In the genomic region with DNA sequence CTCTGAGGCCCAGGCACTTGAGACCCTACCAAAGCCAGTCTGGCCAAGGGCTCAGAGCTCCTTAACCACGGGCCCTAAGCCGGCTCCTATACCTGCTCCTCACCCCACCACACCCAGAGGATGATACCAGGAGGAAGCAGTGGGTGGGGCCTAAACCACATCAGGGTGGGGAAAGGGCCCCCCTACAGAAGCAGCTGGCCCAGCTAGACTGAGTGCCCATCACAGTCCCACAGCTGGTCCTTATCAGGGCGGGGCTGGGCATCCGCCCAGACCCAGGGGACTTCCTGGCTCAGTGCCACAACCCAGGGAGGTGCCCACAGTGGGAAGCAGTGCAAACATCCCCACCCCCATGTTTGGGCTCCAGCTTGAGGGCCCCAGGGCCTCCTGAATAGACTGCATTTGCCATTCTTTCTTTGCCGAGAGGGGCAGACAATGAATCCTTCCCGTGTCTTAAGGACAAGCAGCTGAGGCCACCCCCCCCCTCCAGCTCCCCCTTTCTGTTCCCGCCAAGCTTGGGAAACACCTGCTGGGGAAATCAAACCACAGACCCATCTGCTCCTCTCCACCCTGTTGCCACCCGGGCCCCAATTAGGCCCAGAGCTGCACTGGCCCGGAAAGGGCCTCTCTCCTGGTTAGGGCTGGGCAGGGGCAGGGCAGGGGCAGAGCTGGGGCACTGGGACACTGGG, we compare ENCODE assay signal across 9 cellular contexts. TPM values are rescaled to one million over a fixed set of nuclear protein-coding genes. Genes with fewer than 3 reads are reported as not detected.
A peak's percentile ranks its signal among the peaks of the same experiment; 100 is the strongest.
DNase-seq lines count a peak whose midpoint lies in the region; ATAC-seq and TF ChIP-seq lines count a peak whose summit lies in the region.
"Had no signal": no experiment of that assay in that cellular context is flagged by ENCODE, and none has a peak within 500 bp of the region (broad histone marks: within the 10 kb centered on the region; RNA-seq: fewer than 3 reads in every experiment).

No MANE protein-coding gene starts in this region.

- H3K36me3 ChIP-seq in heart right ventricle: peaks cover 0 to 5% (median 0%) of the 10 kb centered on the region in 9 donors

- TF ChIP-seq CTCF in heart right ventricle (IDR thresholded peaks at IDR 0.05): no peak

- H3K27ac ChIP-seq in heart right ventricle: peak overlapping the region in 1 of 10 donors; percentile 85

- no peak for DNase-seq in activated T-cell treated with anti-CD3 and anti-CD28 coated beads, Interleukin-2, amount 50 U/mL, for 24 hours
- DNase-seq in activated T-cell treated with anti-CD3 and anti-CD28 coated beads for 4 hours: no peak
- DNase-seq in NCI-H2171 treated with DMSO at 0.1 percent for 48 hours (lab: John Stamatoyannopoulos, UW): peak; percentile 91
- peak; percentile 12 for DNase-seq in activated T-helper 1 cell treated with anti-CD3 and anti-CD28 coated beads, Interleukin-12 subunit alpha, Interleukin-12 subunit beta, Interleukin-2, Interleukin-4 antibody, amounts not matched to agents 30 ng/mL and 10 ng/mL and 1 ng/mL, durations not matched to agents 14 hours and 24 hours and 36 hours (ENCODE audit: low spot score)
- no peak for DNase-seq in stimulated activated effector memory CD8-positive, alpha-beta T cell treated with anti-CD3 and anti-CD28 coated beads, Interleukin-12 subunit alpha, Interleukin-12 subunit beta, amount 100 ng/mL, for 72 hours (ENCODE audit: low spot score in 2 of 2)
- DNase-seq in GOT3 (lab: John Stamatoyannopoulos, UW): no peak
- DNase-seq in heart right ventricle: no peak
- DNase-seq: Calu3 had no signal

- H3K27me3 Mint-ChIP-seq in activated T-cell treated with anti-CD3 and anti-CD28 coated beads, Interleukin-2, amount 50 U/mL, for 24 hours: no peaks in the 10 kb centered on the region
- no peaks in the 10 kb centered on the region for H3K27me3 Mint-ChIP-seq in activated T-helper 1 cell treated with anti-CD3 and anti-CD28 coated beads, Interleukin-12 subunit alpha, Interleukin-12 subunit beta, Interleukin-2, Interleukin-4 antibody, amounts not matched to agents 30 ng/mL and 10 ng/mL and 1 ng/mL, durations not matched to agents 14 hours and 24 hours and 36 hours (ENCODE audit: insufficient read depth)

- H3K36me3 Mint-ChIP-seq in activated T-cell treated with anti-CD3 and anti-CD28 coated beads, Interleukin-2, amount 50 U/mL, for 24 hours (ENCODE audit: low read depth): peaks cover 76% of the 10 kb centered on the region
- H3K36me3 Mint-ChIP-seq in activated T-helper 1 cell treated with anti-CD3 and anti-CD28 coated beads, Interleukin-12 subunit alpha, Interleukin-12 subunit beta, Interleukin-2, Interleukin-4 antibody, amounts not matched to agents 30 ng/mL and 10 ng/mL and 1 ng/mL, durations not matched to agents 14 hours and 24 hours and 36 hours (ENCODE audit: low read depth): peaks cover 20% of the 10 kb centered on the region
- peaks cover 61% of the 10 kb centered on the region for H3K36me3 Mint-ChIP-seq in stimulated activated effector memory CD8-positive, alpha-beta T cell treated with anti-CD3 and anti-CD28 coated beads, Interleukin-12 subunit alpha, Interleukin-12 subunit beta, amount 100 ng/mL, for 72 hours

- peaks cover 67% of the 10 kb centered on the region for H3K4me1 Mint-ChIP-seq in activated T-cell treated with anti-CD3 and anti-CD28 coated beads, Interleukin-2, amount 50 U/mL, for 24 hours (ENCODE audit: low read depth)
- H3K4me1 Mint-ChIP-seq in activated T-helper 1 cell treated with anti-CD3 and anti-CD28 coated beads, Interleukin-12 subunit alpha, Interleukin-12 subunit beta, Interleukin-2, Interleukin-4 antibody, amounts not matched to agents 30 ng/mL and 10 ng/mL and 1 ng/mL, durations not matched to agents 14 hours and 24 hours and 36 hours (ENCODE audit: low read depth): peaks cover 67% of the 10 kb centered on the region
- H3K4me1 Mint-ChIP-seq in stimulated activated effector memory CD8-positive, alpha-beta T cell treated with anti-CD3 and anti-CD28 coated beads, Interleukin-12 subunit alpha, Interleukin-12 subunit beta, amount 100 ng/mL, for 72 hours: peaks cover 79% of the 10 kb centered on the region

- H3K27me3 ChIP-seq in heart right ventricle: peaks cover 0 to 6% (median 0%) of the 10 kb centered on the region in 7 donors

- peaks cover 0 to 77% (median 13%) of the 10 kb centered on the region in 9 donors for H3K4me1 ChIP-seq in heart right ventricle

- H3K4me3 ChIP-seq in heart right ventricle: no peak overlapping the region

- peak; percentile 3 for ATAC-seq in stimulated activated effector memory CD8-positive, alpha-beta T cell treated with anti-CD3 and anti-CD28 coated beads, Interleukin-12 subunit alpha, Interleukin-12 subunit beta, amount 100 ng/mL, for 72 hours
- ATAC-seq in GM18517 (IDR thresholded peaks at IDR 0.05; ENCODE audit: unreplicated experiment) (no peak), heart right ventricle (no peak)

- no peaks in the 10 kb centered on the region for H3K9me3 Mint-ChIP-seq in activated T-cell treated with anti-CD3 and anti-CD28 coated beads, Interleukin-2, amount 50 U/mL, for 24 hours
- no peaks in the 10 kb centered on the region for H3K9me3 Mint-ChIP-seq in activated T-helper 1 cell treated with anti-CD3 and anti-CD28 coated beads, Interleukin-12 subunit alpha, Interleukin-12 subunit beta, Interleukin-2, Interleukin-4 antibody, amounts not matched to agents 30 ng/mL and 10 ng/mL and 1 ng/mL, durations not matched to agents 14 hours and 24 hours and 36 hours
- no peaks in the 10 kb centered on the region for H3K9me3 Mint-ChIP-seq in stimulated activated effector memory CD8-positive, alpha-beta T cell treated with anti-CD3 and anti-CD28 coated beads, Interleukin-12 subunit alpha, Interleukin-12 subunit beta, amount 100 ng/mL, for 72 hours

- H3K4me3 Mint-ChIP-seq in activated T-cell treated with anti-CD3 and anti-CD28 coated beads, Interleukin-2, amount 50 U/mL, for 24 hours: no peak overlapping the region
- H3K4me3 Mint-ChIP-seq in activated T-helper 1 cell treated with anti-CD3 and anti-CD28 coated beads, Interleukin-12 subunit alpha, Interleukin-12 subunit beta, Interleukin-2, Interleukin-4 antibody, amounts not matched to agents 30 ng/mL and 10 ng/mL and 1 ng/mL, durations not matched to agents 14 hours and 24 hours and 36 hours: peak overlapping the region; percentile 70
- H3K4me3 Mint-ChIP-seq in stimulated activated effector memory CD8-positive, alpha-beta T cell treated with anti-CD3 and anti-CD28 coated beads, Interleukin-12 subunit alpha, Interleukin-12 subunit beta, amount 100 ng/mL, for 72 hours: peak overlapping the region; percentile 58

- WGBS in heart right ventricle, 2 donors: 54 to 59% methylated on average over 9 of the region's 9 CpGs

- H3K27ac Mint-ChIP-seq in activated T-cell treated with anti-CD3 and anti-CD28 coated beads, Interleukin-2, amount 50 U/mL, for 24 hours: peak overlapping the region; percentile 75
- peak overlapping the region; percentile 89 for H3K27ac Mint-ChIP-seq in activated T-helper 1 cell treated with anti-CD3 and anti-CD28 coated beads, Interleukin-12 subunit alpha, Interleukin-12 subunit beta, Interleukin-2, Interleukin-4 antibody, amounts not matched to agents 30 ng/mL and 10 ng/mL and 1 ng/mL, durations not matched to agents 14 hours and 24 hours and 36 hours
- H3K27ac Mint-ChIP-seq in stimulated activated effector memory CD8-positive, alpha-beta T cell treated with anti-CD3 and anti-CD28 coated beads, Interleukin-12 subunit alpha, Interleukin-12 subunit beta, amount 100 ng/mL, for 72 hours: peak overlapping the region; percentile 95

- H3K9me3 ChIP-seq in heart right ventricle: no peaks in the 10 kb centered on the region

- intact Hi-C loops in activated T-helper 1 cell treated with anti-CD3 and anti-CD28 coated beads, Interleukin-12 subunit alpha, Interleukin-12 subunit beta, Interleukin-2, Interleukin-4 antibody, amounts not matched to agents 30 ng/mL and 10 ng/mL and 1 ng/mL, durations not matched to agents 14 hours and 24 hours and 36 hours (cut with micrococcal nuclease): loop anchor here (10.0 kb wide), 1 partner anchor 410 kb away; no protein-coding TSS in a partner anchor
- intact Hi-C loops in heart right ventricle (cut with DNase I): no loop called here

RNA-seq across cellular contexts. Expression of a gene that starts 6.2 kb away (rescaled TPM):
- total RNA-seq in activated T-helper 1 cell treated with anti-CD3 and anti-CD28 coated beads, Interleukin-12 subunit alpha, Interleukin-12 subunit beta, Interleukin-2, Interleukin-4 antibody, amounts not matched to agents 30 ng/mL and 10 ng/mL and 1 ng/mL, durations not matched to agents 14 hours and 24 hours and 36 hours: 32.0 and 33.5 TPM in 2 replicates
- total RNA-seq in heart right ventricle: 1 to 10 TPM in 1 of 10 donors, under 1 TPM in 8, not detected in 1; 0.04 to 2.3 (median 0.17) TPM
- under 1 TPM in 1 of 2 donors, not detected in 1; 0.06 TPM for polyA plus RNA-seq in heart right ventricle

RNA-seq across cellular contexts. Expression of a gene that starts 34.4 kb away (rescaled TPM):
- total RNA-seq in activated T-helper 1 cell treated with anti-CD3 and anti-CD28 coated beads, Interleukin-12 subunit alpha, Interleukin-12 subunit beta, Interleukin-2, Interleukin-4 antibody, amounts not matched to agents 30 ng/mL and 10 ng/mL and 1 ng/mL, durations not matched to agents 14 hours and 24 hours and 36 hours: 20.8 and 22.9 TPM in 2 replicates
- 100 to 1,000 TPM in 3 of 10 donors, 10 to 100 TPM in 7; 44.7 to 148 (median 83.4) TPM for total RNA-seq in heart right ventricle
- polyA plus RNA-seq in heart right ventricle: 100 to 1,000 TPM in 1 of 2 donors, 10 to 100 TPM in 1; 73.6 to 217 TPM

RNA-seq across cellular contexts. Expression of a gene that starts 40.9 kb away (rescaled TPM):
- not detected in 2 replicates for total RNA-seq in activated T-helper 1 cell treated with anti-CD3 and anti-CD28 coated beads, Interleukin-12 subunit alpha, Interleukin-12 subunit beta, Interleukin-2, Interleukin-4 antibody, amounts not matched to agents 30 ng/mL and 10 ng/mL and 1 ng/mL, durations not matched to agents 14 hours and 24 hours and 36 hours
- 10 to 100 TPM; 15.5 to 58.4 (median 30.4) TPM for total RNA-seq in heart right ventricle
- 10 to 100 TPM; 22.9 to 58.2 TPM for polyA plus RNA-seq in heart right ventricle

Comparison
In these comparisons a context has a peak if more than half of its experiments do, and no peak if none do; other contexts are left out.
1. DNase-seq: peak in NCI-H2171 treated with DMSO at 0.1 percent for 48 hours (single experiment) and activated T-helper 1 cell treated with anti-CD3 and anti-CD28 coated beads, Interleukin-12 subunit alpha, Interleukin-12 subunit beta, Interleukin-2, Interleukin-4 antibody, amounts not matched to agents 30 ng/mL and 10 ng/mL and 1 ng/mL, durations not matched to agents 14 hours and 24 hours and 36 hours (single experiment); none in activated T-cell treated with anti-CD3 and anti-CD28 coated beads, Interleukin-2, amount 50 U/mL, for 24 hours (single experiment), activated T-cell treated with anti-CD3 and anti-CD28 coated beads for 4 hours (single experiment), stimulated activated effector memory CD8-positive, alpha-beta T cell treated with anti-CD3 and anti-CD28 coated beads, Interleukin-12 subunit alpha, Interleukin-12 subunit beta, amount 100 ng/mL, for 72 hours (0 of 2), GOT3 (single experiment) and heart right ventricle (0 of 2).
2. RNA of a gene that starts 6.2 kb away (total RNA-seq): 32.0 to 33.5 TPM in activated T-helper 1 cell treated with anti-CD3 and anti-CD28 coated beads, Interleukin-12 subunit alpha, Interleukin-12 subunit beta, Interleukin-2, Interleukin-4 antibody, amounts not matched to agents 30 ng/mL and 10 ng/mL and 1 ng/mL, durations not matched to agents 14 hours and 24 hours and 36 hours; 0.04 to 2.3 TPM in heart right ventricle; every median in the first group is over 10 times any median in the second.
3. RNA of a gene that starts 40.9 kb away (total RNA-seq): 15.5 to 58.4 TPM in heart right ventricle; not detected in activated T-helper 1 cell treated with anti-CD3 and anti-CD28 coated beads, Interleukin-12 subunit alpha, Interleukin-12 subunit beta, Interleukin-2, Interleukin-4 antibody, amounts not matched to agents 30 ng/mL and 10 ng/mL and 1 ng/mL, durations not matched to agents 14 hours and 24 hours and 36 hours; every median in the first group is over 10 times any median in the second.
4. Peak in every context shown above with its lines, with median percentiles within 50 percentile points of each other: H3K27ac Mint-ChIP-seq.